ENCODE assay signal across 10 cellular contexts in genomic region chr11:74371269-74372039, GRCh38. TPM values are rescaled to one million over a fixed set of nuclear protein-coding genes. Genes with fewer than 3 reads are reported as not detected.
DNase-seq lines count a peak whose midpoint lies in the region; ATAC-seq, FAIRE-seq and TF ChIP-seq lines count a peak whose summit lies in the region.
"Had no signal": no experiment of that assay in that cellular context is flagged by ENCODE, and none has a peak within 500 bp of the region (broad histone marks: within the 10 kb centered on the region; RNA-seq: fewer than 3 reads in every experiment).

No MANE protein-coding gene starts in this region.

- no peaks in the 10 kb centered on the region for H3K9me3 ChIP-seq in kidney (ENCODE audit: control insufficient read depth in 1 of 2, low read length in 2 of 2)
- H3K9me3 ChIP-seq: thoracic aorta had no signal

- H3K27ac ChIP-seq in kidney (ENCODE audit: low read depth in 2 of 2, low read length in 2 of 2) = no peak overlapping the region
- H3K27ac ChIP-seq: thoracic aorta had no signal

- in situ Hi-C loops in SK-MEL-5 (cut with HindIII; ENCODE audit: low pct_unique_long_range_greater_than_20kb, low sequenced_read_pairs) (no loop called here), GM13977 (cut with MboI; ENCODE audit: low pct_unique_long_range_greater_than_20kb, low sequenced_read_pairs, unreplicated experiment) (no loop called here)

- ATAC-seq in GM21717 (IDR thresholded peaks at IDR 0.05; ENCODE audit: unreplicated experiment) = no peak

- H3K27me3 ChIP-seq in BJ (ENCODE audit: control insufficient read depth, insufficient read depth, low read length) = no peaks in the 10 kb centered on the region

- intact Hi-C loops in kidney (cut with DNase I) (no loop called here), cardiac septum (cut with DNase I) (no loop called here)

- POLR2A ChIA-PET in BJ (lab: Charles Lee) = no interaction called here

- H3K36me3 ChIP-seq in BJ (ENCODE audit: control insufficient read depth, insufficient read depth, low read length) (no peaks in the 10 kb centered on the region), kidney (ENCODE audit: control insufficient read depth in 1 of 2, insufficient read depth in 2 of 2, low read length in 2 of 2) (no peaks in the 10 kb centered on the region)

- no peak overlapping the region for H3K4me3 ChIP-seq in BJ (ENCODE audit: low read depth, low read length)
- no peak overlapping the region for H3K4me3 ChIP-seq in kidney (ENCODE audit: low read length in 2 of 2)
- H3K4me3 ChIP-seq: thoracic aorta had no signal

- DNase-seq in BJ (ENCODE audit: low read depth) (peak; percentile 64), HTR-8/SVneo (ENCODE audit: insufficient read length, low spot score) (peak; percentile 56), SK-MEL-5 (ENCODE audit: low read depth, low spot score) (peak; percentile 81), hepatic stellate cell (ENCODE audit: low spot score) (peak; percentile 17), kidney (no peak), GM13977 (ENCODE audit: low spot score) (no peak), cardiac septum (ENCODE audit: low spot score) (no peak)
- DNase-seq: activated CD4-positive, alpha-beta T cell treated with anti-CD3 and anti-CD28 coated beads, Interleukin-2, amount 50 U/mL, for 4 hours had no signal

- CTCF ChIA-PET in BJ (lab: Yijun Ruan, JAX) = interaction anchor here (1.3 to 2.5 kb wide), 2 partner anchors 20 to 78 kb away, joined by 3 to 6 read pairs; no protein-coding TSS in a partner anchor

- FAIRE-seq in HTR-8/SVneo (lab: Jason Lieb, UNC) (peak; percentile 70), kidney (lab: Jason Lieb, UNC) (no peak)

- H3K9ac ChIP-seq in kidney (ENCODE audit: low read length in 2 of 2) = no peak overlapping the region

- H3K4me1 ChIP-seq in kidney (ENCODE audit: control insufficient read depth in 1 of 2, insufficient read depth in 1 of 2, low read depth in 1 of 2, low read length in 2 of 2) = peaks cover 0 to 2% of the 10 kb centered on the region in 2 donors

- TF ChIP-seq CTCF in BJ (IDR thresholded peaks at IDR 0.05; ENCODE audit: insufficient read depth, low read depth, low read length) (no peak), kidney (IDR thresholded peaks at IDR 0.05; ENCODE audit: borderline replicate concordance, extremely low read depth, insufficient read depth) (no peak), GM13977 (IDR thresholded peaks at IDR 0.05; ENCODE audit: extremely low read depth, insufficient read depth, missing control alignments) (no peak)

RNA-seq across cellular contexts. Expression of gene PGM2L1, which starts 26.8 kb away (rescaled TPM):
- 0.97 and 1.6 TPM in 2 replicates for polyA plus RNA-seq in BJ (2011; rRNA removed)
- polyA minus RNA-seq in BJ (2011; rRNA and poly(A)+ RNA removed) = 1.00 and 1.4 TPM in 2 replicates
- 0.67 and 0.92 TPM in 2 replicates for total RNA-seq in SK-MEL-5 (2014; rRNA removed; shearing (Covaris generic))
- 0.50 and 0.73 TPM in 2 replicates for polyA plus RNA-seq in SK-MEL-5 (2015; cell fraction: cytosol; rRNA removed)
- 0.75 and 0.79 TPM in 2 replicates for polyA plus RNA-seq in SK-MEL-5 (2015; cell fraction: nucleus; rRNA removed)
- 11.5 TPM for total RNA-seq in kidney
- polyA plus RNA-seq in kidney (ENCODE audit: insufficient read depth, low read depth, low replicate concordance) = 1.0 TPM
- 1.8 TPM for total RNA-seq in cardiac septum

Comparison
In these comparisons a context has a peak if more than half of its experiments do, and no peak if none do; other contexts are left out.
1. DNase-seq: peak in BJ (single experiment), HTR-8/SVneo (single experiment), SK-MEL-5 (single experiment) and hepatic stellate cell (single experiment); none in kidney (single experiment), GM13977 (single experiment) and cardiac septum (single experiment).